ENCODE assay signal across 1 cellular context in genomic region chr6:129748212-129748900, GRCh38.
A peak's percentile ranks its signal among the peaks of the same experiment; 100 is the strongest.
TF ChIP-seq lines count a peak whose summit lies in the region.

No MANE protein-coding gene starts in this region.

TF ChIP-seq in GM12878, 131 proteins besides CTCF, POLR2A, EP300 and RAD21 (continued from another document and continues in another):
- TF ChIP-seq MTA2 (IDR thresholded peaks at IDR 0.05; ENCODE audit: low read depth): no peak
- TF ChIP-seq SMAD5 (IDR thresholded peaks at IDR 0.05; ENCODE audit: low read depth): no peak
- peak; percentile 84 for TF ChIP-seq PKNOX1 (IDR thresholded peaks at IDR 0.05)
- TF ChIP-seq KAT2A (conservative IDR thresholded peaks at IDR 0.05; ENCODE audit: control insufficient read depth, low read depth, low read length): no peak
- no peak for TF ChIP-seq HSF1 (IDR thresholded peaks at IDR 0.05; ENCODE audit: low read depth, low read length)
- TF ChIP-seq EZH2 (IDR thresholded peaks at IDR 0.05; ENCODE audit: borderline replicate concordance, control insufficient read depth, low read depth, low read length): no peak
- TF ChIP-seq BACH1 (IDR thresholded peaks at IDR 0.05; ENCODE audit: borderline replicate concordance): no peak; the same call in 1 of the 2 replicates
- TF ChIP-seq NFIC (IDR thresholded peaks at IDR 0.05; ENCODE audit: low read depth, low read length): peak; percentile 57
- TF ChIP-seq CREB1 (IDR thresholded peaks at IDR 0.05; ENCODE audit: low read depth): peak; percentile 63
- TF ChIP-seq CREM (IDR thresholded peaks at IDR 0.05; ENCODE audit: low read depth): no peak; the same call in 1 of the 2 replicates
- TF ChIP-seq ZNF687 (IDR thresholded peaks at IDR 0.05): 0 out of 2 replicates have a peak, but pooled peaks have one; percentile 33
- peak; percentile 63; the same call in 1 of the 2 replicates for TF ChIP-seq RUNX3 (IDR thresholded peaks at IDR 0.05; ENCODE audit: low read length)
- TF ChIP-seq MEF2A (IDR thresholded peaks at IDR 0.05; ENCODE audit: insufficient read depth, low read depth, low read length): 0 out of 2 replicates have a peak, but pooled peaks have one; percentile 54
- TF ChIP-seq JUNB (IDR thresholded peaks at IDR 0.05): no peak
- peak in 1 of 2 experiments; percentile 84; a peak in 2 of 4 replicates for TF ChIP-seq SRF (IDR thresholded peaks at IDR 0.05; ENCODE audit: low read depth in 2 of 2, low read length in 2 of 2)
- peak; percentile 60; the same call in 1 of the 2 replicates for TF ChIP-seq IRF4 (IDR thresholded peaks at IDR 0.05; ENCODE audit: low read depth, low read length)
- TF ChIP-seq YY1 (IDR thresholded peaks at IDR 0.05; ENCODE audit: low read depth, low read length): peak; percentile 43; the same call in 1 of the 2 replicates
- TF ChIP-seq DPF2 (IDR thresholded peaks at IDR 0.05): no peak
- TF ChIP-seq POU2F2 (IDR thresholded peaks at IDR 0.05; ENCODE audit: borderline replicate concordance, low read depth, low read length): peak; percentile 67; the same call in 1 of the 3 replicates
- peak; percentile 10; the same call in 1 of the 2 replicates for TF ChIP-seq ATF3 (IDR thresholded peaks at IDR 0.05; ENCODE audit: borderline replicate concordance, extremely low read depth, low read depth, low read length)
- TF ChIP-seq ASH2L (IDR thresholded peaks at IDR 0.05; ENCODE audit: borderline replicate concordance, low read depth): no peak
- peak; percentile 39; the same call in 1 of the 2 replicates for TF ChIP-seq HCFC1 (IDR thresholded peaks at IDR 0.05; ENCODE audit: low read length)
- no peak for TF ChIP-seq RFX5 (IDR thresholded peaks at IDR 0.05; ENCODE audit: low read depth, low read length)
- TF ChIP-seq ZNF592 (IDR thresholded peaks at IDR 0.05): peak; percentile 54
- no peak for TF ChIP-seq SP1 (IDR thresholded peaks at IDR 0.05; ENCODE audit: low read depth, low read length)
- no peak for TF ChIP-seq POLR2AphosphoS2 (IDR thresholded peaks at IDR 0.05; ENCODE audit: low read depth, low read length)
- peak; percentile 61 for TF ChIP-seq ATF2 (IDR thresholded peaks at IDR 0.05; ENCODE audit: low read length)
- no peak for TF ChIP-seq CBFB (IDR thresholded peaks at IDR 0.05; ENCODE audit: low read depth)
- peak; percentile 57; the same call in 1 of the 2 replicates for TF ChIP-seq MXI1 (IDR thresholded peaks at IDR 0.05; ENCODE audit: low read depth, low read length)
- TF ChIP-seq SPI1 (IDR thresholded peaks at IDR 0.05; ENCODE audit: borderline replicate concordance, insufficient read depth, low read depth, low read length): peak; percentile 26; the same call in 1 of the 2 replicates
- no peak for TF ChIP-seq ETV6 (conservative IDR thresholded peaks at IDR 0.05 in 1 of 2, IDR thresholded peaks at IDR 0.05 in 1 of 2; ENCODE audit: borderline replicate concordance in 1 of 2, low read depth in 1 of 2)
- 0 out of 4 replicates have a peak, but pooled peaks have one; percentile 3 to 45 for TF ChIP-seq BHLHE40 (IDR thresholded peaks at IDR 0.05; ENCODE audit: borderline replicate concordance in 1 of 2, low read depth in 2 of 2, low read length in 1 of 2)
- no peak for TF ChIP-seq ZNF384 (IDR thresholded peaks at IDR 0.05; ENCODE audit: borderline replicate concordance, low read depth, low read length)
- no peak for TF ChIP-seq RB1 (IDR thresholded peaks at IDR 0.05; ENCODE audit: borderline replicate concordance)
- TF ChIP-seq MLLT1 (IDR thresholded peaks at IDR 0.05): peak; percentile 99
- TF ChIP-seq PAX8 (IDR thresholded peaks at IDR 0.05): no peak
- peak; percentile 48 for TF ChIP-seq PBX3 (IDR thresholded peaks at IDR 0.05; ENCODE audit: insufficient replicate concordance, low read depth, low read length)
- TF ChIP-seq SKIL (IDR thresholded peaks at IDR 0.05; ENCODE audit: low read depth, poor library complexity, severe bottlenecking): peak; percentile 38
- TF ChIP-seq TCF12 (IDR thresholded peaks at IDR 0.05; ENCODE audit: low read depth, low read length): peak; percentile 76
- peak; percentile 73 for TF ChIP-seq EED (IDR thresholded peaks at IDR 0.05; ENCODE audit: low read depth)
- peak; percentile 37; the same call in 1 of the 2 replicates for TF ChIP-seq POLR2AphosphoS5 (IDR thresholded peaks at IDR 0.05; ENCODE audit: low read length)
- TF ChIP-seq SMARCA5 (IDR thresholded peaks at IDR 0.05): 0 out of 2 replicates have a peak, but pooled peaks have one; percentile 9
- peak in 1 of 2 experiments; percentile 80; a peak in 2 of 4 replicates for TF ChIP-seq CEBPB (IDR thresholded peaks at IDR 0.05; ENCODE audit: borderline replicate concordance in 1 of 2, low read depth in 2 of 2, low read length in 2 of 2)
